ENCODE assay signal across 8 cellular contexts in genomic region chr5:172770675-172771438, GRCh38. TPM values are rescaled to one million over a fixed set of nuclear protein-coding genes. Genes with fewer than 3 reads are reported as not detected.
DNase-seq lines count a peak whose midpoint lies in the region; ATAC-seq and TF ChIP-seq lines count a peak whose summit lies in the region.

Gene DUSP1, minus strand, starts transcription at chr5:172771195. Its CDS starts 243 bp downstream, at chr5:172770952.

- peak; percentile 47 for ATAC-seq in GM21825 (IDR thresholded peaks at IDR 0.05; ENCODE audit: unreplicated experiment)
- ATAC-seq in naive thymus-derived CD8-positive, alpha-beta T cell: peak; percentile 44 to 52
- peak; percentile 62 to 64 for ATAC-seq in stimulated activated naive B cell treated with anti-CD40 and anti-IgM and Interleukin-4, amounts not matched to agents 10 μg/mL and 1 μg/mL and 100 μg/mL, for 72 hours (replicated peaks)

- peak within 1 kb of the TSS; percentile 88 for H3K4me2 ChIP-seq in fibroblast of lung (ENCODE audit: extremely low read depth, insufficient read depth, low read length)

- peaks cover 24% of the 10 kb centered on the region for H3K4me1 ChIP-seq in fibroblast of lung (ENCODE audit: control insufficient read depth, extremely low read depth, insufficient read depth, low read length)

- H3K9ac ChIP-seq in fibroblast of lung (ENCODE audit: insufficient read depth, low read length): peak within 1 kb of the TSS; percentile 99

- peak within 1 kb of the TSS; percentile 86 for H3K4me3 Mint-ChIP-seq in activated T-helper 2 cell treated with anti-CD3 and anti-CD28 coated beads, Interferon-gamma antibody, Interleukin-2, Interleukin-4, amounts not matched to agents 10 μg/mL and 5 μg/mL and 100 μg/mL, durations not matched to agents 14 hours and 24 hours and 36 hours (ENCODE audit: low read depth)
- H3K4me3 Mint-ChIP-seq in naive thymus-derived CD8-positive, alpha-beta T cell: peak within 1 kb of the TSS; percentile 89 to 97 (median 94)
- peak within 1 kb of the TSS; percentile 91 to 97 for H3K4me3 Mint-ChIP-seq in stimulated activated naive B cell treated with anti-CD40 and anti-IgM and Interleukin-4, amounts not matched to agents 10 μg/mL and 1 μg/mL and 100 μg/mL, for 72 hours

- H4K20me1 ChIP-seq in fibroblast of lung (ENCODE audit: control insufficient read depth, extremely low read depth, insufficient read depth, low read length): no peaks in the 10 kb centered on the region

- H3K9me3 ChIP-seq in fibroblast of lung (ENCODE audit: control insufficient read depth, insufficient read depth, low read depth, low read length): no peaks in the 10 kb centered on the region

- H3K79me2 ChIP-seq in fibroblast of lung (ENCODE audit: control insufficient read depth, insufficient read depth, low read length): peaks cover 36% of the 10 kb centered on the region

- DNase-seq in Daoy (ENCODE audit: low read depth) (peak; percentile 99), LHCN-M2 (ENCODE audit: low read depth) (peak; percentile 96), RKO (ENCODE audit: low spot score) (peak; percentile 97), fibroblast of lung (ENCODE audit: low read depth in 2 of 2) (peak; percentile 96 to 98)
- DNase-seq in activated T-helper 2 cell treated with anti-CD3 and anti-CD28 coated beads, Interferon-gamma antibody, Interleukin-2, Interleukin-4, amounts not matched to agents 10 μg/mL and 5 μg/mL and 100 μg/mL, durations not matched to agents 14 hours and 24 hours and 36 hours (ENCODE audit: low spot score): peak; percentile 93
- peak; percentile 95 to 99 (median 97) for DNase-seq in naive thymus-derived CD8-positive, alpha-beta T cell
- DNase-seq in stimulated activated naive B cell treated with anti-CD40 and anti-IgM and Interleukin-4, amounts not matched to agents 10 μg/mL and 1 μg/mL and 100 μg/mL, for 72 hours: peak; percentile 89

- H3K36me3 ChIP-seq in fibroblast of lung (ENCODE audit: control insufficient read depth, insufficient read depth, low read length): peaks cover 15% of the 10 kb centered on the region

- TF ChIP-seq CTCF in fibroblast of lung (conservative IDR thresholded peaks at IDR 0.05 in 1 of 2, IDR thresholded peaks at IDR 0.05 in 1 of 2; ENCODE audit: low read depth in 1 of 2, low read length in 2 of 2): no peak

- H3K27me3 Mint-ChIP-seq in activated T-helper 2 cell treated with anti-CD3 and anti-CD28 coated beads, Interferon-gamma antibody, Interleukin-2, Interleukin-4, amounts not matched to agents 10 μg/mL and 5 μg/mL and 100 μg/mL, durations not matched to agents 14 hours and 24 hours and 36 hours (ENCODE audit: low read depth): no peaks in the 10 kb centered on the region
- H3K27me3 Mint-ChIP-seq in naive thymus-derived CD8-positive, alpha-beta T cell: peaks cover 0 to 4% (median 0%) of the 10 kb centered on the region in 5 donors
- H3K27me3 Mint-ChIP-seq in stimulated activated naive B cell treated with anti-CD40 and anti-IgM and Interleukin-4, amounts not matched to agents 10 μg/mL and 1 μg/mL and 100 μg/mL, for 72 hours: no peaks in the 10 kb centered on the region

- peaks cover 31% of the 10 kb centered on the region for H3K36me3 Mint-ChIP-seq in activated T-helper 2 cell treated with anti-CD3 and anti-CD28 coated beads, Interferon-gamma antibody, Interleukin-2, Interleukin-4, amounts not matched to agents 10 μg/mL and 5 μg/mL and 100 μg/mL, durations not matched to agents 14 hours and 24 hours and 36 hours (ENCODE audit: low read depth)
- peaks cover 0 to 36% (median 19%) of the 10 kb centered on the region in 3 donors for H3K36me3 Mint-ChIP-seq in naive thymus-derived CD8-positive, alpha-beta T cell
- H3K36me3 Mint-ChIP-seq in stimulated activated naive B cell treated with anti-CD40 and anti-IgM and Interleukin-4, amounts not matched to agents 10 μg/mL and 1 μg/mL and 100 μg/mL, for 72 hours: peaks cover 17 to 18% of the 10 kb centered on the region in 2 donors

- H3K27ac ChIP-seq in fibroblast of lung (ENCODE audit: insufficient read depth, low read length): peak within 1 kb of the TSS; percentile 100

- POLR2A ChIA-PET in naive thymus-derived CD8-positive, alpha-beta T cell (lab: Charles Lee): interaction anchor here (0.7 to 7.4 kb wide), 28 partner anchors 8 to 374 kb away, joined by 3 to 110 read pairs (median 5); partner anchors contain the start of genes ATP6V0E1, BNIP1, ERGIC1 and RPL26L1

- peaks cover 39% of the 10 kb centered on the region for H3K4me1 Mint-ChIP-seq in activated T-helper 2 cell treated with anti-CD3 and anti-CD28 coated beads, Interferon-gamma antibody, Interleukin-2, Interleukin-4, amounts not matched to agents 10 μg/mL and 5 μg/mL and 100 μg/mL, durations not matched to agents 14 hours and 24 hours and 36 hours (ENCODE audit: low read depth)
- peaks cover 36 to 79% (median 66%) of the 10 kb centered on the region in 4 donors for H3K4me1 Mint-ChIP-seq in naive thymus-derived CD8-positive, alpha-beta T cell
- peaks cover 37 to 71% of the 10 kb centered on the region in 2 donors for H3K4me1 Mint-ChIP-seq in stimulated activated naive B cell treated with anti-CD40 and anti-IgM and Interleukin-4, amounts not matched to agents 10 μg/mL and 1 μg/mL and 100 μg/mL, for 72 hours

- peak within 1 kb of the TSS; percentile 55 to 100 (median 74) for H3K4me3 ChIP-seq in fibroblast of lung (replicated peaks in 1 of 4; ENCODE audit: control extremely low read depth in 1 of 4, insufficient read depth in 1 of 4, low read depth in 3 of 4, low read length in 4 of 4)

- no peaks in the 10 kb centered on the region for H3K27me3 ChIP-seq in fibroblast of lung (ENCODE audit: control insufficient read depth, insufficient read depth, low read length)

- no peaks in the 10 kb centered on the region for H3K9me3 Mint-ChIP-seq in activated T-helper 2 cell treated with anti-CD3 and anti-CD28 coated beads, Interferon-gamma antibody, Interleukin-2, Interleukin-4, amounts not matched to agents 10 μg/mL and 5 μg/mL and 100 μg/mL, durations not matched to agents 14 hours and 24 hours and 36 hours
- H3K9me3 Mint-ChIP-seq in naive thymus-derived CD8-positive, alpha-beta T cell: no peaks in the 10 kb centered on the region
- H3K9me3 Mint-ChIP-seq in stimulated activated naive B cell treated with anti-CD40 and anti-IgM and Interleukin-4, amounts not matched to agents 10 μg/mL and 1 μg/mL and 100 μg/mL, for 72 hours: no peaks in the 10 kb centered on the region

- H2AFZ ChIP-seq in fibroblast of lung (ENCODE audit: low read length): no peak within 1 kb of the TSS

- H3K27ac Mint-ChIP-seq in activated T-helper 2 cell treated with anti-CD3 and anti-CD28 coated beads, Interferon-gamma antibody, Interleukin-2, Interleukin-4, amounts not matched to agents 10 μg/mL and 5 μg/mL and 100 μg/mL, durations not matched to agents 14 hours and 24 hours and 36 hours: peak within 1 kb of the TSS; percentile 97
- peak within 1 kb of the TSS; percentile 94 to 100 (median 100) for H3K27ac Mint-ChIP-seq in naive thymus-derived CD8-positive, alpha-beta T cell
- H3K27ac Mint-ChIP-seq in stimulated activated naive B cell treated with anti-CD40 and anti-IgM and Interleukin-4, amounts not matched to agents 10 μg/mL and 1 μg/mL and 100 μg/mL, for 72 hours: peak within 1 kb of the TSS; percentile 99

- intact Hi-C loops in activated T-helper 2 cell treated with anti-CD3 and anti-CD28 coated beads, Interferon-gamma antibody, Interleukin-2, Interleukin-4, amounts not matched to agents 10 μg/mL and 5 μg/mL and 100 μg/mL, durations not matched to agents 14 hours and 24 hours and 36 hours (cut with micrococcal nuclease): loop anchor here (1.0 to 5.0 kb wide), 3 partner anchors 161 to 286 kb away; partner anchors contain the start of genes CREBRF and RPL26L1

RNA-seq across cellular contexts. Expression of gene DUSP1, which starts in this region (rescaled TPM):
- total RNA-seq in Daoy (2014; rRNA removed; shearing (Covaris generic)): 64.8 and 67.7 TPM in 2 replicates
- total RNA-seq in LHCN-M2 (2014; rRNA removed) (87.6 and 101 TPM in 2 replicates), fibroblast of lung (56.5 and 148 TPM in 2 replicates)
- polyA plus RNA-seq in LHCN-M2 (2012): 74.1 TPM
- total RNA-seq in activated T-helper 2 cell treated with anti-CD3 and anti-CD28 coated beads, Interferon-gamma antibody, Interleukin-2, Interleukin-4, amounts not matched to agents 10 μg/mL and 5 μg/mL and 100 μg/mL, durations not matched to agents 14 hours and 24 hours and 36 hours: 8.9 and 9.7 TPM in 2 replicates
- polyA plus RNA-seq in fibroblast of lung: 121 and 291 TPM in 2 replicates
- 89.4 and 192 TPM in 2 replicates for polyA plus RNA-seq in fibroblast of lung (2012)
- 200 and 307 TPM in 2 replicates for polyA minus RNA-seq in fibroblast of lung (ENCODE audit: low replicate concordance)
- 10 to 100 TPM; 23.5 to 24.1 TPM for total RNA-seq in naive thymus-derived CD8-positive, alpha-beta T cell
- 100 to 1,000 TPM; 102 to 660 (median 258) TPM for polyA plus RNA-seq in naive thymus-derived CD8-positive, alpha-beta T cell

Comparison
In these comparisons a context has a peak if more than half of its experiments do, and no peak if none do; other contexts are left out.
1. Peak in every context shown above with its lines: DNase-seq, ATAC-seq, H3K4me3 ChIP-seq and H3K27ac ChIP-seq.